ENCODE assay signal across 9 cellular contexts in genomic region chr19:43339243-43339930, GRCh38. TPM values are rescaled to one million over a fixed set of nuclear protein-coding genes. Genes with fewer than 3 reads are reported as not detected.
DNase-seq lines count a peak whose midpoint lies in the region; ATAC-seq and TF ChIP-seq lines count a peak whose summit lies in the region.
"Not testable (repeated sequence)": the region's sequence is repeated elsewhere in the genome, so short reads cannot be mapped to it uniquely, and the experiment has no call there.
"Had no signal": no experiment of that assay in that cellular context is flagged by ENCODE, and none has a peak within 500 bp of the region (broad histone marks: within the 10 kb centered on the region; RNA-seq: fewer than 3 reads in every experiment).

No MANE protein-coding gene starts in this region.

- H3K27ac ChIP-seq in mammary epithelial cell (ENCODE audit: insufficient read depth, low read depth, low read length), result not testable (repeated sequence)

- H3K4me3 ChIP-seq in mammary epithelial cell (replicated peaks in 1 of 3; ENCODE audit: insufficient read depth in 1 of 3, low read depth in 2 of 3, low read length in 3 of 3), result not testable (repeated sequence)

- 30% methylated on average over 6 of the region's 6 CpGs for WGBS in mammary epithelial cell (ENCODE audit: low coverage, missing lambda C conversion rate)

- intact Hi-C loops in mammary epithelial cell (cut with micrococcal nuclease); left colon (cut with DNase I, micrococcal nuclease): not testable (repeated sequence)

- not testable (repeated sequence) for H3K36me3 ChIP-seq in mammary epithelial cell (ENCODE audit: insufficient read depth, low read length)

- CTCF ChIA-PET in mammary epithelial cell (lab: Charles Lee; ENCODE audit: low non-redundant PET), result not testable (repeated sequence)

- not testable (repeated sequence) for BruUV-seq in mammary epithelial cell (replicated peaks; lab: Mats Ljungman, UMichigan)

- not testable (repeated sequence) for H3K27me3 ChIP-seq in mammary epithelial cell (ENCODE audit: insufficient read depth, low read length)

- not testable (repeated sequence) for H3K9ac ChIP-seq in mammary epithelial cell (ENCODE audit: insufficient read depth, low read length)

- peak; percentile 18 for DNase-seq in DMS79 treated with DMSO at 0.1 percent for 48 hours (lab: John Stamatoyannopoulos, UW)
- DNase-seq in NCI-H1105 treated with DMSO at 0.1 percent for 48 hours (lab: John Stamatoyannopoulos, UW), result peak; percentile 54
- peak; percentile 27 for DNase-seq in NCI-H748 (lab: John Stamatoyannopoulos, UW; ENCODE audit: unreplicated experiment)
- DNase-seq in mammary epithelial cell, result peak; percentile 24
- DNase-seq in left colon, result not testable (repeated sequence)

- TF ChIP-seq CTCF in mammary epithelial cell (conservative IDR thresholded peaks at IDR 0.05 in 1 of 2, IDR thresholded peaks at IDR 0.05 in 1 of 2; ENCODE audit: extremely low read depth in 1 of 2, insufficient read depth in 1 of 2, low read depth in 1 of 2, low read length in 2 of 2), result not testable (repeated sequence)

- H2AFZ ChIP-seq in mammary epithelial cell (ENCODE audit: low read depth, low read length), result not testable (repeated sequence)

- H3K4me1 ChIP-seq in mammary epithelial cell (ENCODE audit: insufficient read depth, low read length), result not testable (repeated sequence)

- not testable (repeated sequence) for H3K79me2 ChIP-seq in mammary epithelial cell (ENCODE audit: insufficient read depth, low read length)

- not testable (repeated sequence) for H3K4me2 ChIP-seq in mammary epithelial cell (ENCODE audit: insufficient read depth, low read depth, low read length)

- H3K9me3 ChIP-seq in mammary epithelial cell (replicated peaks; ENCODE audit: insufficient read depth, low read length), result not testable (repeated sequence)

- dilution Hi-C loops in mammary epithelial cell (cut with HindIII; ENCODE audit: low sequenced_read_pairs), result not testable (repeated sequence)

- in situ Hi-C loops in mammary epithelial cell (cut with MboI; ENCODE audit: low sequenced_read_pairs in 2 of 2), result not testable (repeated sequence)

- H4K20me1 ChIP-seq in mammary epithelial cell (ENCODE audit: insufficient read depth, low read length), result not testable (repeated sequence)

- ATAC-seq in SK-N-SH treated with all-trans-retinoic acid at 6 μM for 48 hours, result peak; percentile 46; the same call in 1 of the 3 replicates
- ATAC-seq in left colon, result peak; percentile 49

RNA-seq across cellular contexts. Expression of gene CD177, which starts 14.1 kb away (rescaled TPM):
- total RNA-seq in mammary epithelial cell, result 1 to 10 TPM in 1 of 2 donors, under 1 TPM in 1; 0.52 to 1.7 TPM
- 0.19 TPM for polyA plus RNA-seq in mammary epithelial cell
- not detected for polyA minus RNA-seq in mammary epithelial cell
- 100 to 1,000 TPM; 376 to 475 TPM for total RNA-seq in left colon
- total RNA-seq: CD4-positive, alpha-beta memory T cell; HT-29; IMR-90 had no signal
- polyA plus RNA-seq: CD4-positive, alpha-beta memory T cell had no signal

Comparison
In these comparisons a context has a peak if more than half of its experiments do, and no peak if none do; other contexts are left out.
1. RNA of gene CD177, which starts 14.1 kb away (total RNA-seq): 376 to 475 TPM in left colon; 0.52 to 1.7 TPM in mammary epithelial cell; every median in the first group is over 100 times any median in the second.